15 cellular contexts compared by ENCODE assay signal in genomic region chr3:138465927-138466326, GRCh38.
"Had no signal": no experiment of that assay in that cellular context is flagged by ENCODE, and none has a peak within 500 bp of the region (broad histone marks: within the 10 kb centered on the region; RNA-seq: fewer than 3 reads in every experiment).

No MANE protein-coding gene starts in this region.

- H3K36me3 ChIP-seq: breast epithelium, heart left ventricle, ovary had no signal

- H3K27ac ChIP-seq: breast epithelium, heart left ventricle, ovary, upper lobe of left lung had no signal

- H3K27ac Mint-ChIP-seq: activated CD8-positive, alpha-beta memory T cell treated with anti-CD3 and anti-CD28 coated beads, Interleukin-2, amount 10 ng/mL, durations not matched to agents 7 days and 5 days; activated naive CD8-positive, alpha-beta T cell treated with anti-CD3 and anti-CD28 coated beads for 36 hours; activated T-cell treated with anti-CD3 and anti-CD28 coated beads, Interleukin-2, amount 50 U/mL, for 24 hours had no signal

- H3K4me1 ChIP-seq: breast epithelium had no signal

- H3K9me3 Mint-ChIP-seq: activated naive CD8-positive, alpha-beta T cell treated with anti-CD3 and anti-CD28 coated beads for 36 hours; activated T-cell treated with anti-CD3 and anti-CD28 coated beads, Interleukin-2, amount 50 U/mL, for 24 hours had no signal

- DNase-seq: activated CD4-positive, alpha-beta T cell treated with anti-CD3 and anti-CD28 coated beads for 1 hour; activated CD4-positive, alpha-beta T cell treated with anti-CD3 and anti-CD28 coated beads, Interleukin-2, amount 50 U/mL, for 48 hours; activated gamma-delta T cell treated with Interleukin-2 at 50 U/mL for 16 hours; activated naive CD8-positive, alpha-beta T cell treated with anti-CD3 and anti-CD28 coated beads for 36 hours; activated T-cell treated with anti-CD3 and anti-CD28 coated beads, Interleukin-2, amount 50 U/mL, for 24 hours; anterior cingulate cortex; heart left ventricle; ovary; stimulated activated CD4-positive, alpha-beta T cell treated with anti-CD3 and anti-CD28 coated beads, Interleukin-4, amount 100 ng/mL, for 1 hour; stimulated activated CD8-positive, alpha-beta memory T cell treated with anti-CD3 and anti-CD28 coated beads, Interleukin-4, amount 100 ng/mL, for 48 hours; stimulated activated naive CD8-positive, alpha-beta T cell treated with anti-CD3 and anti-CD28 coated beads, Interleukin-15, Interleukin-2, amounts not matched to agents 100 U/mL and 50 U/mL, for 24 hours; T-helper 9 cell; upper lobe of left lung had no signal

- H3K4me1 Mint-ChIP-seq: activated CD8-positive, alpha-beta memory T cell treated with anti-CD3 and anti-CD28 coated beads, Interleukin-2, amount 10 ng/mL, durations not matched to agents 7 days and 5 days; activated naive CD8-positive, alpha-beta T cell treated with anti-CD3 and anti-CD28 coated beads for 36 hours had no signal

- H3K9me3 ChIP-seq: breast epithelium, heart left ventricle, ovary, upper lobe of left lung had no signal

- H3K36me3 Mint-ChIP-seq: activated CD8-positive, alpha-beta memory T cell treated with anti-CD3 and anti-CD28 coated beads, Interleukin-2, amount 10 ng/mL, durations not matched to agents 7 days and 5 days; activated naive CD8-positive, alpha-beta T cell treated with anti-CD3 and anti-CD28 coated beads for 36 hours had no signal

- H3K27me3 ChIP-seq: breast epithelium, heart left ventricle, ovary, upper lobe of left lung had no signal

- H3K4me3 Mint-ChIP-seq: activated CD8-positive, alpha-beta memory T cell treated with anti-CD3 and anti-CD28 coated beads, Interleukin-2, amount 10 ng/mL, durations not matched to agents 7 days and 5 days; activated naive CD8-positive, alpha-beta T cell treated with anti-CD3 and anti-CD28 coated beads for 36 hours; activated T-cell treated with anti-CD3 and anti-CD28 coated beads, Interleukin-2, amount 50 U/mL, for 24 hours had no signal

- H3K4me3 ChIP-seq: breast epithelium, heart left ventricle, ovary, upper lobe of left lung had no signal
